Comparison of ENCODE assay signal across 20 cellular contexts in the genomic region with DNA sequence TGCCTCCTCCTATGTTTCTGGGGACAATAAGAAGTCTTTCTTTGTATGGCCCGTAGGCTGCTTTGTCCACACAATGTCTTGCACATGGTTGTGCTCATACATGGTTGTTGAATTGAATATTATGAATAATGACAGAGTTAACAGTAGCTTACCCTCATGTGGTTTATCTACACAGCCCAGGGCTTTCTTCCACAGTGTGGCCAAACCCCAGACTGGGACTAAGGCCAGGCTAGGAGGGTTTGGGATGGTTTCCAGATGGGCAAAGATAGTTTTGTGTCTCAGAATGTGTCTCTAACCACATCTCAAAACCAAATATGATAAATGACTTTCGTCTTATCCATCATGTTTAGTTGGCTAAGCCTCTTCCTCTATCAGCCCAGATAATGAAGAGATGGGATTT.
"Had no signal": no experiment of that assay in that cellular context is flagged by ENCODE, and none has a peak within 500 bp of the region (broad histone marks: within the 10 kb centered on the region; RNA-seq: fewer than 3 reads in every experiment).

No MANE protein-coding gene starts in this region.

- DNase-seq: activated CD4-positive, alpha-beta T cell treated with anti-CD3 and anti-CD28 coated beads for 48 hours; activated CD4-positive, alpha-beta T cell treated with anti-CD3 and anti-CD28 coated beads, Interleukin-2, amount 50 U/mL, for 4 hours; activated CD8-positive, alpha-beta memory T cell treated with anti-CD3 and anti-CD28 coated beads, Interleukin-2, amount 50 U/mL, for 48 hours; activated CD8-positive, alpha-beta T cell treated with anti-CD3 and anti-CD28 coated beads, Interleukin-2, amount 10 ng/mL, durations not matched to agents 7 days and 5 days; activated T-cell treated with anti-CD3 and anti-CD28 coated beads, Interleukin-2, amount 50 U/mL, for 1 hour; aorta; Karpas-422; NCI-H1092 treated with DMSO at 0.1 percent for 48 hours; NCI-H1436; NCI-H1694 treated with DMSO at 0.1 percent for 48 hours; NCI-H2029 treated with DMSO at 0.1 percent for 48 hours; NCI-H446; NCI-H524; PC-3; T-cell; T-helper 2 cell had no signal

- H3K4me3 ChIP-seq: cardiac muscle cell, K562, SK-N-MC had no signal

- ATAC-seq: activated CD4-positive, CD25-positive, alpha-beta regulatory T cell treated with anti-CD3 and anti-CD28 coated beads, Interleukin-2, amount 50 U/mL, for 24 hours; activated CD8-positive, alpha-beta T cell treated with anti-CD3 and anti-CD28 coated beads, Interleukin-2, amount 10 ng/mL, durations not matched to agents 7 days and 5 days; K562; PC-3; T-cell had no signal

- H3K36me3 ChIP-seq: cardiac muscle cell had no signal

- H3K27ac ChIP-seq: cardiac muscle cell, SK-N-MC had no signal
